8 cellular contexts compared by ENCODE assay signal in genomic region chr1:156892190-156893047, GRCh38. TPM values are rescaled to one million over a fixed set of nuclear protein-coding genes. Genes with fewer than 3 reads are reported as not detected.
DNase-seq lines count a peak whose midpoint lies in the region; ATAC-seq, FAIRE-seq and TF ChIP-seq lines count a peak whose summit lies in the region.

No MANE protein-coding gene starts in this region.

- POLR2A ChIA-PET in activated CD4-positive, alpha-beta memory T cell treated with anti-CD3 and anti-CD28 coated beads for 36 hours (lab: Charles Lee), result no interaction called here

- H3K9me3 ChIP-seq in lower lobe of right lung, result no peaks in the 10 kb centered on the region

- DNase-seq in NCI-H526 (lab: John Stamatoyannopoulos, UW), result peak; percentile 82 to 99
- peak; percentile 92 for DNase-seq in activated CD4-positive, alpha-beta memory T cell treated with anti-CD3 and anti-CD28 coated beads for 36 hours
- DNase-seq in dorsolateral prefrontal cortex, result peak; percentile 66 to 86 (median 70)
- DNase-seq in lower lobe of right lung, result peak; percentile 94
- peak; percentile 76 to 92 (median 78) for DNase-seq in stimulated activated CD4-positive, alpha-beta T cell treated with anti-CD3 and anti-CD28 coated beads, TNF-alpha, amount 100 ng/mL, for 48 hours (ENCODE audit: low read depth in 3 of 3)

- peaks cover 10% of the 10 kb centered on the region for H3K4me1 Mint-ChIP-seq in activated CD4-positive, alpha-beta memory T cell treated with anti-CD3 and anti-CD28 coated beads for 36 hours (ENCODE audit: low read depth)

- peaks cover 39% of the 10 kb centered on the region for H3K4me1 ChIP-seq in lower lobe of right lung

- H3K36me3 Mint-ChIP-seq in activated CD4-positive, alpha-beta memory T cell treated with anti-CD3 and anti-CD28 coated beads for 36 hours, result no peaks in the 10 kb centered on the region

- H3K27ac Mint-ChIP-seq in activated CD4-positive, alpha-beta memory T cell treated with anti-CD3 and anti-CD28 coated beads for 36 hours, result no peak overlapping the region

- H3K4me3 ChIP-seq in dorsolateral prefrontal cortex (peak overlapping the region in 57 of 59 donors; percentile 1 to 63 (median 39)), lower lobe of right lung (peak overlapping the region; percentile 63)

- ATAC-seq in HG03378 (IDR thresholded peaks at IDR 0.05; ENCODE audit: unreplicated experiment), result peak; percentile 62
- ATAC-seq in lower lobe of right lung, result peak; percentile 92 to 93
- ATAC-seq in HG02938 (IDR thresholded peaks at IDR 0.05; ENCODE audit: unreplicated experiment), result no peak

- peak; percentile 96 for FAIRE-seq in G401.6 (lab: Jason Lieb, UNC)

- intact Hi-C loops in activated CD4-positive, alpha-beta memory T cell treated with anti-CD3 and anti-CD28 coated beads for 36 hours (cut with micrococcal nuclease), result loop anchor here (2.0 to 10.0 kb wide), 2 partner anchors 28 to 208 kb away; partner anchors contain the start of gene LRRC71
- intact Hi-C loops in dorsolateral prefrontal cortex (cut with DNase I), result loop anchor here in 1 of 2 donors (5.0 kb wide), 1 partner anchor 95 kb away; no protein-coding TSS in a partner anchor
- intact Hi-C loops in lower lobe of right lung (cut with DNase I), result no loop called here

- H3K9me3 Mint-ChIP-seq in activated CD4-positive, alpha-beta memory T cell treated with anti-CD3 and anti-CD28 coated beads for 36 hours, result no peaks in the 10 kb centered on the region

- H3K27ac ChIP-seq in dorsolateral prefrontal cortex (peak overlapping the region in 20 of 59 donors; percentile 38 to 89 (median 81)), lower lobe of right lung (peak overlapping the region; percentile 86)

- no peaks in the 10 kb centered on the region for H3K36me3 ChIP-seq in lower lobe of right lung

- H3K27me3 Mint-ChIP-seq in activated CD4-positive, alpha-beta memory T cell treated with anti-CD3 and anti-CD28 coated beads for 36 hours, result peaks cover 46% of the 10 kb centered on the region

- CTCF ChIA-PET in activated CD4-positive, alpha-beta memory T cell treated with anti-CD3 and anti-CD28 coated beads for 36 hours (lab: Charles Lee), result interaction anchor here (0.8 to 9.3 kb wide), 20 partner anchors 13 to 343 kb away, joined by 3 to 137 read pairs (median 4); partner anchors contain the start of genes INSRR, LRRC71, NTRK1 and SH2D2A

- peak overlapping the region; percentile 48 for H3K4me3 Mint-ChIP-seq in activated CD4-positive, alpha-beta memory T cell treated with anti-CD3 and anti-CD28 coated beads for 36 hours

- H3K27me3 ChIP-seq in dorsolateral prefrontal cortex (peaks cover 0 to 36% (median 20%) of the 10 kb centered on the region in 45 donors), lower lobe of right lung (ENCODE audit: low read depth) (peaks cover 22% of the 10 kb centered on the region)

- peak; percentile 59 to 92 (median 82) for TF ChIP-seq CTCF in dorsolateral prefrontal cortex (IDR thresholded peaks at IDR 0.05 in 54 of 56, conservative IDR thresholded peaks at IDR 0.05 in 2 of 56; ENCODE audit: low read depth in 1 of 56, partially characterized antibody in 56 of 56)
- peak; percentile 93 for TF ChIP-seq CTCF in lower lobe of right lung (IDR thresholded peaks at IDR 0.05)

RNA-seq across cellular contexts. Expression of gene PEAR1, which starts 1.1 kb away (rescaled TPM):
- total RNA-seq in activated CD4-positive, alpha-beta memory T cell treated with anti-CD3 and anti-CD28 coated beads for 36 hours, result not detected
- 10 to 100 TPM in 7 of 120 experiments, 1 to 10 TPM in 113; 1.9 to 15.2 (median 5.0) TPM for total RNA-seq in dorsolateral prefrontal cortex
- total RNA-seq in lower lobe of right lung, result 14.8 TPM

RNA-seq across cellular contexts. Expression of gene LRRC71, which starts 28.0 kb away (rescaled TPM):
- total RNA-seq in activated CD4-positive, alpha-beta memory T cell treated with anti-CD3 and anti-CD28 coated beads for 36 hours, result not detected
- total RNA-seq in dorsolateral prefrontal cortex (under 1 TPM in 11 of 120 experiments, not detected in 109; 0.23 to 0.84 (median 0.42) TPM), lower lobe of right lung (5.3 TPM)

RNA-seq across cellular contexts. Expression of gene NTRK1, which starts 31.8 kb away (rescaled TPM):
- total RNA-seq in activated CD4-positive, alpha-beta memory T cell treated with anti-CD3 and anti-CD28 coated beads for 36 hours, result 1 to 10 TPM; 6.4 to 6.7 TPM
- 1 to 10 TPM in 20 of 120 experiments, under 1 TPM in 70, not detected in 30; 0.16 to 3.1 (median 0.66) TPM for total RNA-seq in dorsolateral prefrontal cortex
- total RNA-seq in lower lobe of right lung, result 1.9 TPM

RNA-seq across cellular contexts. Expression of gene INSRR, which starts 33.5 kb away (rescaled TPM):
- total RNA-seq in activated CD4-positive, alpha-beta memory T cell treated with anti-CD3 and anti-CD28 coated beads for 36 hours, result under 1 TPM; 0.05 to 0.14 TPM
- total RNA-seq in dorsolateral prefrontal cortex, result 1 to 10 TPM in 8 of 120 experiments, under 1 TPM in 48, not detected in 64; 0.07 to 2.8 (median 0.30) TPM
- not detected for total RNA-seq in lower lobe of right lung
